Comparison of ENCODE assay signal across 21 cellular contexts in genomic region chr17:68277807-68278206, GRCh38. TPM values are rescaled to one million over a fixed set of nuclear protein-coding genes. Genes with fewer than 3 reads are reported as not detected.
DNase-seq lines count a peak whose midpoint lies in the region; ATAC-seq, FAIRE-seq and TF ChIP-seq lines count a peak whose summit lies in the region.
"Had no signal": no experiment of that assay in that cellular context is flagged by ENCODE, and none has a peak within 500 bp of the region (broad histone marks: within the 10 kb centered on the region; RNA-seq: fewer than 3 reads in every experiment).

No MANE protein-coding gene starts in this region.

- peaks cover 6% of the 10 kb centered on the region for H3K4me1 Mint-ChIP-seq in stimulated activated effector memory CD8-positive, alpha-beta T cell treated with anti-CD3 and anti-CD28 coated beads, Interleukin-12 subunit alpha, Interleukin-12 subunit beta, amount 100 ng/mL, for 72 hours
- H3K4me1 Mint-ChIP-seq in MCF 10A (ENCODE audit: insufficient read depth, unreplicated experiment): no peaks in the 10 kb centered on the region
- H3K4me1 Mint-ChIP-seq: B cell had no signal

- H3K9ac ChIP-seq in HepG2 (ENCODE audit: insufficient read depth, low read depth, low read length): no peak overlapping the region
- H3K9ac ChIP-seq: BLaER1, GM23248 had no signal

- no peaks in the 10 kb centered on the region for H4K20me1 ChIP-seq in HepG2 (ENCODE audit: insufficient read depth, low read length)
- H4K20me1 ChIP-seq: BLaER1 had no signal

- TF ChIP-seq CTCF in HepG2 (CRISPR knock-in tag; IDR thresholded peaks at IDR 0.05) (no peak), right lobe of liver (IDR thresholded peaks at IDR 0.05) (no peak), choroid plexus epithelial cell (conservative IDR thresholded peaks at IDR 0.05; ENCODE audit: low read depth, low read length) (no peak), MCF 10A (IDR thresholded peaks at IDR 0.05; ENCODE audit: unreplicated experiment) (no peak)

- H3K36me3 ChIP-seq in HepG2 (replicated peaks in 1 of 2; ENCODE audit: control insufficient read depth in 1 of 2, insufficient read depth in 2 of 2, low read length in 2 of 2): peaks cover 0 to 5% of the 10 kb centered on the region in 2 experiments; a peak in 2 of 5 replicates
- no peaks in the 10 kb centered on the region for H3K36me3 ChIP-seq in right lobe of liver

- H3K4me3 ChIP-seq in HepG2 (replicated peaks in 1 of 3; ENCODE audit: insufficient read depth in 1 of 3, low read depth in 2 of 3, low read length in 3 of 3) (no peak overlapping the region), right lobe of liver (no peak overlapping the region), choroid plexus epithelial cell (ENCODE audit: low read depth, low read length) (no peak overlapping the region)
- H3K4me3 ChIP-seq: BLaER1, GM12878, GM23248 had no signal

- intact Hi-C loops in HepG2 (cut with micrococcal nuclease; ENCODE audit: unreplicated experiment) (no loop called here), right lobe of liver (cut with DNase I) (no loop called here), MCF 10A (cut with micrococcal nuclease) (no loop called here)

- no peak overlapping the region for H3K4me3 Mint-ChIP-seq in stimulated activated effector memory CD8-positive, alpha-beta T cell treated with anti-CD3 and anti-CD28 coated beads, Interleukin-12 subunit alpha, Interleukin-12 subunit beta, amount 100 ng/mL, for 72 hours
- no peak overlapping the region for H3K4me3 Mint-ChIP-seq in MCF 10A (ENCODE audit: unreplicated experiment)
- H3K4me3 Mint-ChIP-seq: B cell; CD8-positive, alpha-beta T cell had no signal

- in situ Hi-C loops in HepG2 (cut with HindIII; ENCODE audit: extremely low pct_ligation_motif_present, low pct_unique_long_range_greater_than_20kb): loop anchor here (25.0 kb wide), 1 partner anchor 484 kb away; no protein-coding TSS in a partner anchor

- TF ChIP-seq RAD21 in HepG2 (CRISPR knock-in tag; IDR thresholded peaks at IDR 0.05): no peak

- CTCF ChIA-PET in HepG2 (lab: Yijun Ruan, JAX; ENCODE audit: low intra/inter-chr PET ratio, low total read pairs): no interaction called here
- CTCF ChIA-PET in MCF 10A (lab: Yijun Ruan, JAX): no interaction called here

- no peaks in the 10 kb centered on the region for H3K27me3 Mint-ChIP-seq in MCF 10A (ENCODE audit: insufficient read depth, unreplicated experiment)
- H3K27me3 Mint-ChIP-seq: B cell; CD4-positive, CD25-positive, alpha-beta regulatory T cell had no signal

- TF ChIP-seq POLR2A in HepG2 (IDR thresholded peaks at IDR 0.05; ENCODE audit: insufficient read depth in 1 of 2, low read depth in 2 of 2, low read length in 2 of 2) (no peak), right lobe of liver (IDR thresholded peaks at IDR 0.05) (no peak)

- no peak for TF ChIP-seq EP300 in HepG2 (IDR thresholded peaks at IDR 0.05; ENCODE audit: low read depth in 2 of 2, low read length in 2 of 2)
- TF ChIP-seq EP300 in HepG2 (CRISPR knock-in tag; IDR thresholded peaks at IDR 0.05; ENCODE audit: borderline replicate concordance): no peak

- no peaks in the 10 kb centered on the region for H3K79me2 ChIP-seq in HepG2 (ENCODE audit: insufficient read depth, low read length)

- H3K4me1 ChIP-seq in HepG2 (ENCODE audit: insufficient read depth, low read length) (no peaks in the 10 kb centered on the region), right lobe of liver (no peaks in the 10 kb centered on the region)
- H3K4me1 ChIP-seq: BLaER1, Caco-2 had no signal

- no peaks in the 10 kb centered on the region for H3K9me3 Mint-ChIP-seq in stimulated activated effector memory CD8-positive, alpha-beta T cell treated with anti-CD3 and anti-CD28 coated beads, Interleukin-12 subunit alpha, Interleukin-12 subunit beta, amount 100 ng/mL, for 72 hours
- no peaks in the 10 kb centered on the region for H3K9me3 Mint-ChIP-seq in MCF 10A (ENCODE audit: unreplicated experiment)
- H3K9me3 Mint-ChIP-seq: CD8-positive, alpha-beta T cell had no signal

- BruUV-seq in HepG2 (replicated peaks; lab: Mats Ljungman, UMichigan) (no TSS peak), MCF 10A (replicated peaks; lab: Mats Ljungman, UMichigan) (no TSS peak)

- H3K9me3 ChIP-seq in HepG2 (ENCODE audit: low read length) (peaks cover 9% of the 10 kb centered on the region), right lobe of liver (no peaks in the 10 kb centered on the region)

- POLR2A ChIA-PET in HepG2 (lab: Yijun Ruan, JAX) (interaction anchor here (1.2 kb wide), 1 partner anchor 11 kb away, joined by 4 read pairs; no protein-coding TSS in a partner anchor), MCF 10A (lab: Yijun Ruan, JAX) (no interaction called here)

- DNase-seq in HepG2 (ENCODE audit: low spot score): no peak
- no peak for DNase-seq in right lobe of liver
- peak; percentile 16 for DNase-seq in choroid plexus epithelial cell (ENCODE audit: low read depth)
- DNase-seq in islet precursor cell: peak; percentile 4
- no peak for DNase-seq in stimulated activated effector memory CD8-positive, alpha-beta T cell treated with anti-CD3 and anti-CD28 coated beads, Interleukin-12 subunit alpha, Interleukin-12 subunit beta, amount 100 ng/mL, for 72 hours (ENCODE audit: low spot score in 2 of 2)
- no peak for DNase-seq in MCF 10A (ENCODE audit: unreplicated experiment)
- DNase-seq: Caco-2; CD4-positive, CD25-positive, alpha-beta regulatory T cell; CD8-positive, alpha-beta T cell; DMS79; EL; GDM1; GM23248; H7; HCEC 1CT had no signal

- H3K4me2 ChIP-seq in HepG2 (ENCODE audit: low read depth, low read length): no peak overlapping the region
- H3K4me2 ChIP-seq: BLaER1 had no signal

- no peak overlapping the region for H3K27ac Mint-ChIP-seq in stimulated activated effector memory CD8-positive, alpha-beta T cell treated with anti-CD3 and anti-CD28 coated beads, Interleukin-12 subunit alpha, Interleukin-12 subunit beta, amount 100 ng/mL, for 72 hours
- H3K27ac Mint-ChIP-seq in MCF 10A (ENCODE audit: low read depth, unreplicated experiment): no peak overlapping the region
- H3K27ac Mint-ChIP-seq: B cell; CD4-positive, CD25-positive, alpha-beta regulatory T cell; CD8-positive, alpha-beta T cell had no signal

- 98% methylated on average over 5 of the region's 5 CpGs for WGBS in HepG2 (ENCODE audit: low lambda C conversion rate)
- 93% methylated on average over 5 of the region's 5 CpGs for WGBS in right lobe of liver (ENCODE audit: insufficient coverage, low coverage, low lambda C conversion rate, missing lambda C conversion rate)

- H3K27me3 ChIP-seq in HepG2 (ENCODE audit: control insufficient read depth in 1 of 2, insufficient read depth in 2 of 2, low read length in 2 of 2) (no peaks in the 10 kb centered on the region), right lobe of liver (no peaks in the 10 kb centered on the region)
- H3K27me3 ChIP-seq: BLaER1 had no signal

- H3K27ac ChIP-seq in HepG2 (ENCODE audit: extremely low read length, insufficient read depth, low read length): no peak overlapping the region
- H3K27ac ChIP-seq in right lobe of liver: no peak overlapping the region
- H3K27ac ChIP-seq: BLaER1, C4-2B, GM23248 had no signal

- ATAC-seq in HepG2 (no peak), right lobe of liver (no peak)
- ATAC-seq in stimulated activated effector memory CD8-positive, alpha-beta T cell treated with anti-CD3 and anti-CD28 coated beads, Interleukin-12 subunit alpha, Interleukin-12 subunit beta, amount 100 ng/mL, for 72 hours: no peak
- ATAC-seq: CD8-positive, alpha-beta T cell; GM12878 had no signal

- no peak overlapping the region for H2AFZ ChIP-seq in HepG2 (ENCODE audit: low read length)
- H2AFZ ChIP-seq: GM23248 had no signal

- peaks cover 63% of the 10 kb centered on the region for H3K36me3 Mint-ChIP-seq in stimulated activated effector memory CD8-positive, alpha-beta T cell treated with anti-CD3 and anti-CD28 coated beads, Interleukin-12 subunit alpha, Interleukin-12 subunit beta, amount 100 ng/mL, for 72 hours
- peaks cover 6% of the 10 kb centered on the region for H3K36me3 Mint-ChIP-seq in MCF 10A (ENCODE audit: insufficient read depth, unreplicated experiment)

- no peak for FAIRE-seq in HepG2 (lab: Jason Lieb, UNC)
- FAIRE-seq: GM12878, GM19239, H1 had no signal

RNA-seq across cellular contexts. Expression of gene SLC16A6, which starts 13.1 kb away (rescaled TPM):
- total RNA-seq in HepG2 (2016; rRNA removed; fragmentation: Illumina TruSeq; extraction: Trizol) (0.67 and 1.1 TPM in 2 replicates), right lobe of liver (1 to 10 TPM in 1 of 6 experiments, under 1 TPM in 5; 0.19 to 1.2 (median 0.45) TPM), MCF 10A (2022) (1.4 and 1.6 TPM in 2 replicates)
- total RNA-seq in HepG2 (2016; cell fraction: cytosol; rRNA removed; fragmentation: Illumina TruSeq; extraction: Trizol; ENCODE audit: low read depth): 0.51 TPM in 1 of 2 replicates, not detected in the other
- 1.1 and 1.3 TPM in 2 replicates for total RNA-seq in HepG2 (2016; cell fraction: insoluble cytoplasmic fraction; rRNA removed; fragmentation: Illumina TruSeq; extraction: Trizol)
- total RNA-seq in HepG2 (2016; cell fraction: membrane; rRNA removed; fragmentation: Illumina TruSeq; extraction: Trizol): 0.53 and 0.69 TPM in 2 replicates
- total RNA-seq in HepG2 (2016; cell fraction: nucleus; rRNA removed; fragmentation: Illumina TruSeq; extraction: Trizol): 1.1 and 1.6 TPM in 2 replicates
- polyA plus RNA-seq in HepG2 (2011; rRNA removed): 27.2 and 44.7 TPM in 2 replicates
- polyA plus RNA-seq in HepG2 (2011; cell fraction: cytosol; rRNA removed): 33.2 and 35.3 TPM in 2 replicates
- polyA plus RNA-seq in HepG2 (2011; cell fraction: nucleus; rRNA removed): 13.0 and 13.3 TPM in 2 replicates
- polyA plus RNA-seq in HepG2 (2012): 5.7 and 9.7 TPM in 2 replicates
- polyA plus RNA-seq in HepG2 (2016; cell fraction: cytosol; fragmentation: Illumina TruSeq; extraction: Trizol; ENCODE audit: low read depth): 0.05 and 0.06 TPM in 2 replicates
- 0.59 and 0.61 TPM in 2 replicates for polyA plus RNA-seq in HepG2 (2016; cell fraction: insoluble cytoplasmic fraction; fragmentation: Illumina TruSeq; extraction: Trizol; ENCODE audit: low read depth)
- polyA plus RNA-seq in HepG2 (2016; cell fraction: membrane; fragmentation: Illumina TruSeq; extraction: Trizol; ENCODE audit: low read depth): 0.28 and 0.40 TPM in 2 replicates
- polyA plus RNA-seq in HepG2 (2016; cell fraction: nucleus; fragmentation: Illumina TruSeq; extraction: Trizol; ENCODE audit: insufficient read depth, low read depth): 1.5 TPM in 2 replicates
- polyA minus RNA-seq in HepG2 (2011; rRNA and poly(A)+ RNA removed; ENCODE audit: low replicate concordance): 137 and 162 TPM in 2 replicates
- 56.6 and 65.6 TPM in 2 replicates for polyA minus RNA-seq in HepG2 (2011; cell fraction: cytosol; rRNA and poly(A)+ RNA removed)
- 28.5 and 31.0 TPM in 2 replicates for polyA minus RNA-seq in HepG2 (2011; cell fraction: nucleus; rRNA and poly(A)+ RNA removed)

RNA-seq across cellular contexts. Expression of gene ARSG, which starts 13.5 kb away (rescaled TPM):
- total RNA-seq in HepG2 (2016; rRNA removed; fragmentation: Illumina TruSeq; extraction: Trizol) (3.7 and 4.1 TPM in 2 replicates), right lobe of liver (1 to 10 TPM; 1.2 to 3.3 (median 2.5) TPM), MCF 10A (2022) (5.0 and 5.9 TPM in 2 replicates)
- 10.0 and 10.5 TPM in 2 replicates for total RNA-seq in HepG2 (2016; cell fraction: cytosol; rRNA removed; fragmentation: Illumina TruSeq; extraction: Trizol; ENCODE audit: low read depth)
- total RNA-seq in HepG2 (2016; cell fraction: insoluble cytoplasmic fraction; rRNA removed; fragmentation: Illumina TruSeq; extraction: Trizol): 2.8 and 4.2 TPM in 2 replicates
- total RNA-seq in HepG2 (2016; cell fraction: membrane; rRNA removed; fragmentation: Illumina TruSeq; extraction: Trizol): 8.1 and 9.2 TPM in 2 replicates
- total RNA-seq in HepG2 (2016; cell fraction: nucleus; rRNA removed; fragmentation: Illumina TruSeq; extraction: Trizol): 4.0 and 4.3 TPM in 2 replicates
- 15.2 and 15.9 TPM in 2 replicates for polyA plus RNA-seq in HepG2 (2011; rRNA removed)
- 11.5 and 13.0 TPM in 2 replicates for polyA plus RNA-seq in HepG2 (2011; cell fraction: cytosol; rRNA removed)
- polyA plus RNA-seq in HepG2 (2011; cell fraction: nucleus; rRNA removed): 26.9 and 29.6 TPM in 2 replicates
- 7.0 and 8.7 TPM in 2 replicates for polyA plus RNA-seq in HepG2 (2012)
- 3.0 and 5.3 TPM in 2 replicates for polyA plus RNA-seq in HepG2 (2016; cell fraction: cytosol; fragmentation: Illumina TruSeq; extraction: Trizol; ENCODE audit: low read depth)
- 2.2 and 2.8 TPM in 2 replicates for polyA plus RNA-seq in HepG2 (2016; cell fraction: insoluble cytoplasmic fraction; fragmentation: Illumina TruSeq; extraction: Trizol; ENCODE audit: low read depth)
- 3.9 and 4.3 TPM in 2 replicates for polyA plus RNA-seq in HepG2 (2016; cell fraction: membrane; fragmentation: Illumina TruSeq; extraction: Trizol; ENCODE audit: low read depth)
- polyA plus RNA-seq in HepG2 (2016; cell fraction: nucleus; fragmentation: Illumina TruSeq; extraction: Trizol; ENCODE audit: insufficient read depth, low read depth): 4.4 and 5.4 TPM in 2 replicates
- 45.9 and 48.0 TPM in 2 replicates for polyA minus RNA-seq in HepG2 (2011; rRNA and poly(A)+ RNA removed; ENCODE audit: low replicate concordance)
- polyA minus RNA-seq in HepG2 (2011; cell fraction: cytosol; rRNA and poly(A)+ RNA removed): 8.9 and 10.0 TPM in 2 replicates
- 38.7 and 40.7 TPM in 2 replicates for polyA minus RNA-seq in HepG2 (2011; cell fraction: nucleus; rRNA and poly(A)+ RNA removed)

RNA-seq across cellular contexts. Expression of gene AMZ2, which starts 30.0 kb away (rescaled TPM):
- total RNA-seq in HepG2 (2016; rRNA removed; fragmentation: Illumina TruSeq; extraction: Trizol) (86.9 and 99.9 TPM in 2 replicates), right lobe of liver (10 to 100 TPM; 15.3 to 31.2 (median 18.2) TPM), MCF 10A (2022) (127 and 147 TPM in 2 replicates)
- 152 and 160 TPM in 2 replicates for total RNA-seq in HepG2 (2016; cell fraction: cytosol; rRNA removed; fragmentation: Illumina TruSeq; extraction: Trizol; ENCODE audit: low read depth)
- total RNA-seq in HepG2 (2016; cell fraction: insoluble cytoplasmic fraction; rRNA removed; fragmentation: Illumina TruSeq; extraction: Trizol): 81.8 and 92.5 TPM in 2 replicates
- total RNA-seq in HepG2 (2016; cell fraction: membrane; rRNA removed; fragmentation: Illumina TruSeq; extraction: Trizol): 189 and 196 TPM in 2 replicates
- total RNA-seq in HepG2 (2016; cell fraction: nucleus; rRNA removed; fragmentation: Illumina TruSeq; extraction: Trizol): 37.7 and 40.8 TPM in 2 replicates
- polyA plus RNA-seq in HepG2 (2011; rRNA removed): 66.7 and 90.2 TPM in 2 replicates
- 51.3 and 62.4 TPM in 2 replicates for polyA plus RNA-seq in HepG2 (2011; cell fraction: cytosol; rRNA removed)
- 58.4 and 64.2 TPM in 2 replicates for polyA plus RNA-seq in HepG2 (2011; cell fraction: nucleus; rRNA removed)
- polyA plus RNA-seq in HepG2 (2012): 53.5 and 72.8 TPM in 2 replicates
- polyA plus RNA-seq in HepG2 (2016; cell fraction: cytosol; fragmentation: Illumina TruSeq; extraction: Trizol; ENCODE audit: low read depth): 179 and 214 TPM in 2 replicates
- polyA plus RNA-seq in HepG2 (2016; cell fraction: insoluble cytoplasmic fraction; fragmentation: Illumina TruSeq; extraction: Trizol; ENCODE audit: low read depth): 114 TPM in 2 replicates
- polyA plus RNA-seq in HepG2 (2016; cell fraction: membrane; fragmentation: Illumina TruSeq; extraction: Trizol; ENCODE audit: low read depth): 217 and 242 TPM in 2 replicates
- 90.4 and 92.9 TPM in 2 replicates for polyA plus RNA-seq in HepG2 (2016; cell fraction: nucleus; fragmentation: Illumina TruSeq; extraction: Trizol; ENCODE audit: insufficient read depth, low read depth)
- polyA minus RNA-seq in HepG2 (2011; rRNA and poly(A)+ RNA removed; ENCODE audit: low replicate concordance): 28.1 and 28.3 TPM in 2 replicates
- polyA minus RNA-seq in HepG2 (2011; cell fraction: cytosol; rRNA and poly(A)+ RNA removed): 24.0 and 24.3 TPM in 2 replicates
- polyA minus RNA-seq in HepG2 (2011; cell fraction: nucleus; rRNA and poly(A)+ RNA removed): 21.6 and 25.6 TPM in 2 replicates

Comparison
In these comparisons a context has a peak if more than half of its experiments do, and no peak if none do; other contexts are left out.
1. DNase-seq: peak in choroid plexus epithelial cell (single experiment) and islet precursor cell (single experiment); none in HepG2 (single experiment), right lobe of liver (0 of 3), stimulated activated effector memory CD8-positive, alpha-beta T cell treated with anti-CD3 and anti-CD28 coated beads, Interleukin-12 subunit alpha, Interleukin-12 subunit beta, amount 100 ng/mL, for 72 hours (0 of 2) and MCF 10A (single experiment).